1 cellular context compared by ENCODE assay signal in the genomic region with DNA sequence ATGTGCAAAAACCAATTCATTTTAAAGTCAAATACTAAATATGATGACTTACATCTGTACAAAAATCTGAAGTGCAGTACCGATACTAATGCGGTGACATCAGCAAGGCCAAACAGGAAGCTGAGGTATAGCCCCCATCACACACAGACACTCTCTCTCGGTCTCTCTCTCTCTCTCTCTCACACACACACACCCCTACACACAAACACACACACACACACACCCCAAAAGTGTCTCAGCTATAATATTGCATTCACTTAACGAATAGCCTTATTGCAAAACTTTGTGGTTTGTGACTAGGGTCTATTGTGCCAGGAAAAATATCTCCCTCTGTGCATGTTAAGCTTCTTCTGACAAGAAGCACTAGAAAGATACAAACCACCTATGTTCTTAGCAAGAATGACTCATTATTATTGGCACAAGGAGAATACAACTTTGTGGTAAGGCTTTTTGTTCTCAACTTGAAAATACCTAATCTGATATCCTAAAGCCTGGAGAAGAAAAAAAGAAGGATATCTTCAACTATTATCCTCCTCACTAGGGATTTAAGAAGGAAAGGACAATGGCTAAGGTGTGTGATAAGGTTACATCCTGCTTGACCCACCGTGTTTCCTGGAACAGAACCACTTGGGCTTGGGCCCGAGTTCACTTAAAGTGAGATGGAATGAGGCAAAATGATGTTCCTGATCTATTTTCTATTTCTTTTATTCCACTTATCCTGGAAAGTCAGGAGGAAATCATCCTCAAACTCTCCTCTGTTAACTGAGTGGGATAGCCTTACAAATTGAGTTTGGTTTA.
TF ChIP-seq lines count a peak whose summit lies in the region.

No MANE protein-coding gene starts in this region.

TF ChIP-seq in HepG2, 621 proteins besides CTCF, POLR2A, EP300 and RAD21 (continued from another document):
- TF ChIP-seq, protein P1, sequence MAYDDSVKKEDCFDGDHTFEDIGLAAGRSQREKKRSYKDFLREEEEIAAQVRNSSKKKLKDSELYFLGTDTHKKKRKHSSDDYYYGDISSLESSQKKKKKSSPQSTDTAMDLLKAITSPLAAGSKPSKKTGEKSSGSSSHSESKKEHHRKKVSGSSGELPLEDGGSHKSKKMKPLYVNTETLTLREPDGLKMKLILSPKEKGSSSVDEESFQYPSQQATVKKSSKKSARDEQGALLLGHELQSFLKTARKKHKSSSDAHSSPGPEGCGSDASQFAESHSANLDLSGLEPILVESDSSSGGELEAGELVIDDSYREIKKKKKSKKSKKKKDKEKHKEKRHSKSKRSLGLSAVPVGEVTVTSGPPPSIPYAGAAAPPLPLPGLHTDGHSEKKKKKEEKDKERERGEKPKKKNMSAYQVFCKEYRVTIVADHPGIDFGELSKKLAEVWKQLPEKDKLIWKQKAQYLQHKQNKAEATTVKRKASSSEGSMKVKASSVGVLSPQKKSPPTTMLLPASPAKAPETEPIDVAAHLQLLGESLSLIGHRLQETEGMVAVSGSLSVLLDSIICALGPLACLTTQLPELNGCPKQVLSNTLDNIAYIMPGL (CRISPR knock-in tag; IDR thresholded peaks at IDR 0.05; ENCODE audit: borderline replicate concordance in 1 of 2, low read depth in 1 of 2), result no peak
- TF ChIP-seq ZNF274 (CRISPR knock-in tag; IDR thresholded peaks at IDR 0.05), result no peak
- TF ChIP-seq ZNF138 (CRISPR knock-in tag; IDR thresholded peaks at IDR 0.05; ENCODE audit: low read depth), result no peak
- TF ChIP-seq GMEB2 (CRISPR knock-in tag; IDR thresholded peaks at IDR 0.05; ENCODE audit: low read depth), result no peak
- no peak for TF ChIP-seq AFF4 (CRISPR knock-in tag; IDR thresholded peaks at IDR 0.05)
- TF ChIP-seq, protein P2, sequence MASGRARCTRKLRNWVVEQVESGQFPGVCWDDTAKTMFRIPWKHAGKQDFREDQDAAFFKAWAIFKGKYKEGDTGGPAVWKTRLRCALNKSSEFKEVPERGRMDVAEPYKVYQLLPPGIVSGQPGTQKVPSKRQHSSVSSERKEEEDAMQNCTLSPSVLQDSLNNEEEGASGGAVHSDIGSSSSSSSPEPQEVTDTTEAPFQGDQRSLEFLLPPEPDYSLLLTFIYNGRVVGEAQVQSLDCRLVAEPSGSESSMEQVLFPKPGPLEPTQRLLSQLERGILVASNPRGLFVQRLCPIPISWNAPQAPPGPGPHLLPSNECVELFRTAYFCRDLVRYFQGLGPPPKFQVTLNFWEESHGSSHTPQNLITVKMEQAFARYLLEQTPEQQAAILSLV (CRISPR knock-in tag; IDR thresholded peaks at IDR 0.05; ENCODE audit: borderline replicate concordance), result no peak
